ENCODE assay signal across 8 cellular contexts in genomic region chr18:58117685-58118403, GRCh38.
DNase-seq lines count a peak whose midpoint lies in the region; ATAC-seq and TF ChIP-seq lines count a peak whose summit lies in the region.
"Had no signal": no experiment of that assay in that cellular context is flagged by ENCODE, and none has a peak within 500 bp of the region (broad histone marks: within the 10 kb centered on the region; RNA-seq: fewer than 3 reads in every experiment).

No MANE protein-coding gene starts in this region.

- CTCF ChIA-PET in SK-N-SH (lab: Yijun Ruan, JAX), result interaction anchor here (0.7 to 6.2 kb wide), 12 partner anchors 10 to 488 kb away, joined by 3 to 46 read pairs (median 4); partner anchors contain the start of gene NEDD4L

- H3K36me3 ChIP-seq in SK-N-SH (replicated peaks in 1 of 2; ENCODE audit: control insufficient read depth in 1 of 2, insufficient read depth in 2 of 2, low read length in 1 of 2) (no peaks in the 10 kb centered on the region), heart right ventricle (no peaks in the 10 kb centered on the region), esophagus squamous epithelium (no peaks in the 10 kb centered on the region)

- H3K4me3 ChIP-seq in SK-N-SH (ENCODE audit: low read depth in 2 of 2, low read length in 1 of 2), result no peak overlapping the region
- no peak overlapping the region for H3K4me3 ChIP-seq in heart right ventricle
- no peak overlapping the region for H3K4me3 ChIP-seq in esophagus squamous epithelium

- H2AFZ ChIP-seq in SK-N-SH (ENCODE audit: low read depth), result no peak overlapping the region

- no peaks in the 10 kb centered on the region for H4K20me1 ChIP-seq in SK-N-SH (ENCODE audit: insufficient read depth)

- H3K27ac ChIP-seq in SK-N-SH (ENCODE audit: low read depth in 2 of 2, low read length in 1 of 2) (no peak overlapping the region), heart right ventricle (no peak overlapping the region), esophagus squamous epithelium (peak overlapping the region in 1 of 4 donors; percentile 6)

- no peaks in the 10 kb centered on the region for H3F3A ChIP-seq in SK-N-SH (replicated peaks; ENCODE audit: insufficient read depth)

- TF ChIP-seq EP300 in SK-N-SH (IDR thresholded peaks at IDR 0.05; ENCODE audit: borderline replicate concordance in 1 of 2, low read depth in 1 of 2, low read length in 1 of 2), result no peak

- no peak overlapping the region for H3K4me2 ChIP-seq in SK-N-SH

- H3K9me3 ChIP-seq in SK-N-SH (no peaks in the 10 kb centered on the region), heart right ventricle (no peaks in the 10 kb centered on the region), esophagus squamous epithelium (no peaks in the 10 kb centered on the region)

- H3K4me1 ChIP-seq in SK-N-SH (ENCODE audit: control insufficient read depth in 1 of 2, insufficient read depth in 2 of 2, low read depth in 1 of 2, low read length in 1 of 2) (peaks cover 0 to 15% of the 10 kb centered on the region in 2 experiments; a peak in 2 of 4 replicates), heart right ventricle (peaks cover 0 to 8% (median 0%) of the 10 kb centered on the region in 9 donors), esophagus squamous epithelium (peaks cover 0 to 15% (median 5%) of the 10 kb centered on the region in 3 donors)

- POLR2A ChIA-PET in SK-N-SH (lab: Yijun Ruan, JAX), result no interaction called here

- TF ChIP-seq RAD21 in SK-N-SH (IDR thresholded peaks at IDR 0.05; ENCODE audit: low read length), result no peak

- H3K27me3 ChIP-seq in SK-N-SH (ENCODE audit: insufficient read depth) (no peaks in the 10 kb centered on the region), heart right ventricle (no peaks in the 10 kb centered on the region), esophagus squamous epithelium (no peaks in the 10 kb centered on the region)

- ATAC-seq in heart right ventricle, result peak in 7 of 8 donors; percentile 25 to 66 (median 55)
- no peak for ATAC-seq in GM19455 (IDR thresholded peaks at IDR 0.05; ENCODE audit: unreplicated experiment)
- ATAC-seq: activated CD8-positive, alpha-beta T cell treated with anti-CD3 and anti-CD28 coated beads, Interleukin-2, amount 10 ng/mL, durations not matched to agents 7 days and 5 days had no signal

- H3K79me2 ChIP-seq in SK-N-SH (ENCODE audit: insufficient read depth), result no peaks in the 10 kb centered on the region

- no peak for TF ChIP-seq CTCF in SK-N-SH (IDR thresholded peaks at IDR 0.05)
- no peak for TF ChIP-seq CTCF in heart right ventricle (IDR thresholded peaks at IDR 0.05)
- TF ChIP-seq CTCF in esophagus squamous epithelium (IDR thresholded peaks at IDR 0.05), result no peak

- intact Hi-C loops in heart right ventricle (cut with DNase I) (loop anchor here in 2 of 10 donors (5.0 kb wide), 2 partner anchors 71 to 231 kb away; no protein-coding TSS in a partner anchor), esophagus squamous epithelium (cut with DNase I) (no loop called here)

- no peak overlapping the region for H3K9ac ChIP-seq in SK-N-SH

- WGBS in SK-N-SH (ENCODE audit: low lambda C conversion rate), result 68% methylated on average over 9 of the region's 9 CpGs
- 60 to 65% methylated on average over 9 of the region's 9 CpGs for WGBS in heart right ventricle, 2 donors
- 44 to 52% methylated on average over 9 of the region's 9 CpGs for WGBS in esophagus squamous epithelium, 2 donors

- H3K9me2 ChIP-seq in SK-N-SH, result no peaks in the 10 kb centered on the region

- peak; percentile 68 for DNase-seq in HT-29 (ENCODE audit: low spot score)
- no peak for DNase-seq in SK-N-SH
- no peak for DNase-seq in heart right ventricle
- DNase-seq in superior temporal gyrus (ENCODE audit: extremely low spot score), result peak; percentile 58
- DNase-seq in SKM-1 (lab: John Stamatoyannopoulos, UW; ENCODE audit: unreplicated experiment), result no peak
- DNase-seq in esophagus squamous epithelium (lab: John Stamatoyannopoulos, UW), result no peak
- DNase-seq: activated CD8-positive, alpha-beta T cell treated with anti-CD3 and anti-CD28 coated beads, Interleukin-2, amount 10 ng/mL, durations not matched to agents 7 days and 5 days had no signal

- TF ChIP-seq POLR2A in esophagus squamous epithelium (IDR thresholded peaks at IDR 0.05), result no peak

TF ChIP-seq in SK-N-SH, 30 proteins besides CTCF, POLR2A, EP300 and RAD21:
- TF ChIP-seq SIN3A (IDR thresholded peaks at IDR 0.05; ENCODE audit: borderline replicate concordance, low read depth, low read length) (no peak), TAF1 (IDR thresholded peaks at IDR 0.05; ENCODE audit: borderline replicate concordance, low read depth, low read length) (no peak), POLR2AphosphoS5 (IDR thresholded peaks at IDR 0.05; ENCODE audit: low read depth, low read length) (no peak), CHD2 (IDR thresholded peaks at IDR 0.05; ENCODE audit: low read length, partially characterized antibody) (no peak), REST (IDR thresholded peaks at IDR 0.05; ENCODE audit: low read depth, low read length) (no peak), MAX (IDR thresholded peaks at IDR 0.05; ENCODE audit: low read depth) (peak; percentile 68; the same call in 1 of the 2 replicates), EZH2phosphoT487 (IDR thresholded peaks at IDR 0.05; ENCODE audit: borderline replicate concordance, low read depth) (no peak), USF2 (IDR thresholded peaks at IDR 0.05; ENCODE audit: borderline replicate concordance, low read depth, low read length) (no peak), RXRA (IDR thresholded peaks at IDR 0.05; ENCODE audit: borderline replicate concordance, low read depth) (no peak), NRF1 (IDR thresholded peaks at IDR 0.05; ENCODE audit: low read depth, low read length) (no peak), USF1 (IDR thresholded peaks at IDR 0.05; ENCODE audit: borderline replicate concordance, low read depth) (no peak), FOSL2 (IDR thresholded peaks at IDR 0.05; ENCODE audit: borderline replicate concordance, low read depth) (peak; percentile 50; the same call in 1 of the 2 replicates), TCF12 (IDR thresholded peaks at IDR 0.05) (peak; percentile 32), TEAD4 (IDR thresholded peaks at IDR 0.05; ENCODE audit: borderline replicate concordance, insufficient read depth) (no peak), GABPA (IDR thresholded peaks at IDR 0.05; ENCODE audit: low read depth) (no peak), YY1 (IDR thresholded peaks at IDR 0.05; ENCODE audit: low read depth) (no peak), JUND (IDR thresholded peaks at IDR 0.05) (0 out of 2 replicates have a peak, but pooled peaks have one; percentile 24), FOXJ3 (CRISPR knock-in tag; IDR thresholded peaks at IDR 0.05) (no peak), MXI1 (IDR thresholded peaks at IDR 0.05; ENCODE audit: low read depth, low read length) (peak; percentile 42; the same call in 1 of the 2 replicates)

Comparison
In these comparisons a context has a peak if more than half of its experiments do, and no peak if none do; other contexts are left out.
1. DNase-seq: peak in HT-29 (single experiment) and superior temporal gyrus (single experiment); none in SK-N-SH (single experiment), heart right ventricle (0 of 2), SKM-1 (single experiment) and esophagus squamous epithelium (single experiment).